8 cellular contexts compared by ENCODE assay signal in the genomic region with DNA sequence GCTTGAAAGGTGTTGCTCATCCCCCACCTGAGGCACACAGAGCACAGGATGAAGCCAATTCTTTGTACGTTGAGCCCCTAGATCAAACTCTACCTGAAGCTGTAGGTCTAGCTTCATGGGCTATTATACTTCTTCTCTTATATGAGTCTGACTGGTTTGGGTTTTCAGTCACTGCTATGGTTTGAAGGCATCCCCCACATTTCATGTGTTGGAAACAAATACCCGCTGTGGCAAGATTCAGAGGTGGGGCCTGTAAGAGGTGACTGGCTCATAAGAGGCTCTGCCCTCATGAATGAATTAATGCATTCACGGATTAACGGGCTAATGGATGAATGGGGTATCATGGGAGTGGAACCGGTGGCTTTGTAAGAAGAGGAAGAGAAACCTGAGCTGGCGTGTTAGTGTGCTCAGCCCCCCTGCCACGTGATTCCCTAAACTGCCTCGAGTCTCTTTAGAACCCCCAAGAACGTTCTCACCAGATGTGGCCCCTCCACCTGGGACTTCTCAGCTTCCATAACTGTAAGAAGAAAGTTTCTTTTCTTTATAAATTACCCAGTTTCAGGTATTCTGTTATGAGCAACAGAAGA. TPM values are rescaled to one million over a fixed set of nuclear protein-coding genes. Genes with fewer than 3 reads are reported as not detected.
A peak's percentile ranks its signal among the peaks of the same experiment; 100 is the strongest.
DNase-seq lines count a peak whose midpoint lies in the region; ATAC-seq and TF ChIP-seq lines count a peak whose summit lies in the region.

No MANE protein-coding gene starts in this region.

- H3K27ac ChIP-seq in Karpas-422 (ENCODE audit: low read length), result no peak overlapping the region
- H3K27ac ChIP-seq in testis, result no peak overlapping the region

- H2AFZ ChIP-seq in Karpas-422 (ENCODE audit: low read length), result no peak overlapping the region

- no peak overlapping the region for H3K27ac Mint-ChIP-seq in memory B cell

- WGBS in testis, 2 donors, result 88 to 90% methylated on average over 9 of the region's 9 CpGs

- H3K9me3 ChIP-seq in Karpas-422 (ENCODE audit: low read length), result no peaks in the 10 kb centered on the region
- H3K9me3 ChIP-seq in testis, result no peaks in the 10 kb centered on the region

- no peak overlapping the region for H3K4me2 ChIP-seq in Karpas-422 (ENCODE audit: low read depth, low read length, poor library complexity, severe bottlenecking)

- H3K9ac ChIP-seq in Karpas-422 (ENCODE audit: low read length), result no peak overlapping the region

- no peaks in the 10 kb centered on the region for H3K79me2 ChIP-seq in Karpas-422 (ENCODE audit: low read length)

- no peak for TF ChIP-seq CTCF in GM13977 (IDR thresholded peaks at IDR 0.05; ENCODE audit: extremely low read depth, insufficient read depth, missing control alignments)
- no peak for TF ChIP-seq CTCF in testis (IDR thresholded peaks at IDR 0.05)

- peak; percentile 47 for ATAC-seq in GM21526 (IDR thresholded peaks at IDR 0.05; ENCODE audit: low FRiP score, unreplicated experiment)
- peak; percentile 83 for ATAC-seq in memory B cell (ENCODE audit: low read depth)

- H3K36me3 ChIP-seq in Karpas-422 (ENCODE audit: insufficient read depth, low read length) (no peaks in the 10 kb centered on the region), testis (ENCODE audit: low read depth, missing control alignments) (no peaks in the 10 kb centered on the region)

- H3K9me3 Mint-ChIP-seq in memory B cell, result peaks cover 3% of the 10 kb centered on the region

- in situ Hi-C loops in GM13977 (cut with MboI; ENCODE audit: low pct_unique_long_range_greater_than_20kb, low sequenced_read_pairs, unreplicated experiment), result no loop called here

- peak overlapping the region; percentile 1 for H3K4me3 Mint-ChIP-seq in memory B cell

- H3K4me1 ChIP-seq in Karpas-422 (ENCODE audit: low read length), result peaks cover 8% of the 10 kb centered on the region
- peaks cover 3% of the 10 kb centered on the region for H3K4me1 ChIP-seq in testis

- H3K4me3 ChIP-seq in Karpas-422 (ENCODE audit: low read length) (no peak overlapping the region), testis (no peak overlapping the region)

- intact Hi-C loops in cardiac septum (cut with DNase I) (no loop called here), testis (cut with DNase I; ENCODE audit: low total_unique reads) (no loop called here)

- H3K27me3 Mint-ChIP-seq in memory B cell, result no peaks in the 10 kb centered on the region

- H3K4me1 Mint-ChIP-seq in memory B cell, result peaks cover 58% of the 10 kb centered on the region

- no peaks in the 10 kb centered on the region for H4K20me1 ChIP-seq in Karpas-422 (ENCODE audit: insufficient read depth, low read depth, low read length)

- H3K36me3 Mint-ChIP-seq in memory B cell, result peaks cover 6% of the 10 kb centered on the region

- DNase-seq in GM13977 (ENCODE audit: low spot score), result peak; percentile 71
- DNase-seq in Karpas-422, result peak; percentile 68
- peak; percentile 39 to 57 for DNase-seq in memory B cell (ENCODE audit: low spot score in 2 of 2)
- no peak for DNase-seq in cardiac septum (ENCODE audit: low spot score)
- no peak for DNase-seq in anterior cingulate cortex (lab: John Stamatoyannopoulos, UW)
- no peak for DNase-seq in testis
- no peak for DNase-seq in activated CD4-positive, CD25-positive, alpha-beta regulatory T cell (lab: John Stamatoyannopoulos, UW)

- H3K9me2 ChIP-seq in Karpas-422 (replicated peaks; ENCODE audit: insufficient read depth, low read length), result no peaks in the 10 kb centered on the region

- no peak for TF ChIP-seq POLR2A in testis (IDR thresholded peaks at IDR 0.05)

- H3K27me3 ChIP-seq in Karpas-422 (ENCODE audit: low read length), result no peaks in the 10 kb centered on the region
- no peaks in the 10 kb centered on the region for H3K27me3 ChIP-seq in testis

RNA-seq across cellular contexts. Expression of a gene that starts 39.2 kb away (rescaled TPM):
- total RNA-seq in Karpas-422 (2014; rRNA removed; shearing (Covaris generic); ENCODE audit: low replicate concordance), result not detected in 2 replicates
- total RNA-seq in cardiac septum (13.9 TPM), testis (10 to 100 TPM; 27.1 to 36.5 TPM)
- polyA plus RNA-seq in testis (ENCODE audit: insufficient read depth, low read depth, low replicate concordance), result 18.0 TPM

Comparison
In these comparisons a context has a peak if more than half of its experiments do, and no peak if none do; other contexts are left out.
1. DNase-seq: peak in GM13977 (single experiment), Karpas-422 (single experiment) and memory B cell (2 of 2); none in cardiac septum (single experiment), anterior cingulate cortex (0 of 58), testis (single experiment) and activated CD4-positive, CD25-positive, alpha-beta regulatory T cell (0 of 4).
2. RNA of a gene that starts 39.2 kb away (total RNA-seq): 27.1 to 36.5 TPM in testis and 13.9 TPM in cardiac septum (single experiment); not detected in Karpas-422; every median in the first group is over 10 times any median in the second.